ENCODE assay signal across 17 cellular contexts in the genomic region with DNA sequence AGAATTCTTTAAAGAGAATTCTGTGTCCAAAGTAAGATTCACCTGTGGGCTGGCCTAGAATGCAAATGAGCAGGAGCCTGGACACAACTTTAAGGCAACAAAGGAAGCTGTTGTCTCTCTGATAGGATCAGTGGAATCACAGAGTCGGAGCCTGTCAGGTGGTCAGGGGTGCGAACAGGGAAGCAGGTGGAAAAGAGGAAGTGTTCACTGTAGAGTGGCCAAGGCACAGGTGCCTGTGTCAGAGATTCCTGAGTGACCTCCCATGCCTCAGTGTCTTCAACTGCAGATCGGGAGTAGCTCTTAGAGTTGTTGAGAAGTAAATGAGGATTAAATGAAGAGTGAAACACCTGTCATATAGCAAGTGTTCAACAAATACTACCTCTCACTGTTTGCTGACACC. TPM values are rescaled to one million over a fixed set of nuclear protein-coding genes. Genes with fewer than 3 reads are reported as not detected.
DNase-seq lines count a peak whose midpoint lies in the region; ATAC-seq, FAIRE-seq and TF ChIP-seq lines count a peak whose summit lies in the region.
"Had no signal": no experiment of that assay in that cellular context is flagged by ENCODE, and none has a peak within 500 bp of the region (broad histone marks: within the 10 kb centered on the region; RNA-seq: fewer than 3 reads in every experiment).

No MANE protein-coding gene starts in this region.

- H3K27ac Mint-ChIP-seq in neural progenitor cell (peak overlapping the region; percentile 33), WTC11 (no peak overlapping the region)
- H3K27ac Mint-ChIP-seq: CD4-positive, alpha-beta T cell; GM23338 had no signal

- H2AFZ ChIP-seq in GM12878 (ENCODE audit: control insufficient read depth, low read depth, low read length) (no peak overlapping the region), neural progenitor cell (replicated peaks) (no peak overlapping the region)
- H2AFZ ChIP-seq: GM23338 had no signal

- H3K27me3 ChIP-seq in left ventricle myocardium inferior (ENCODE audit: low read depth) (no peaks in the 10 kb centered on the region), heart left ventricle (no peaks in the 10 kb centered on the region), GM12878 (replicated peaks in 1 of 2; ENCODE audit: control insufficient read depth in 2 of 2, insufficient read depth in 2 of 2, low read length in 1 of 2) (no peaks in the 10 kb centered on the region), neural progenitor cell (no peaks in the 10 kb centered on the region)
- H3K27me3 ChIP-seq: BLaER1 treated with 17β-estradiol and CSF1 and Interleukin-3, amounts not matched to agents 10 nM and 100 nM had no signal

- in situ Hi-C loops in GM12878 (cut with MboI), result no loop called here

- no peaks in the 10 kb centered on the region for H3F3A ChIP-seq in neural progenitor cell (ENCODE audit: low read depth)

- no peak for ATAC-seq in heart left ventricle
- ATAC-seq in GM12878, result peak; percentile 40
- ATAC-seq in WTC11, result no peak
- ATAC-seq: GM23338 had no signal

- SMC1A ChIA-PET in GM12878 (lab: Charles Lee; ENCODE audit: uncharacterized antibody, unreplicated experiment), result interaction anchor here (0.6 to 4.2 kb wide), 10 partner anchors 10 to 79 kb away, joined by 3 to 24 read pairs (median 6); no protein-coding TSS in a partner anchor

- no peak overlapping the region for H3K4me3 Mint-ChIP-seq in neural progenitor cell
- no peak overlapping the region for H3K4me3 Mint-ChIP-seq in WTC11
- H3K4me3 Mint-ChIP-seq: CD4-positive, alpha-beta T cell; GM23338 had no signal

- RAD21 ChIA-PET in GM12878 (lab: Charles Lee; ENCODE audit: unreplicated experiment), result interaction anchor here (1.2 to 2.1 kb wide), 5 partner anchors 9 to 93 kb away, joined by 3 to 9 read pairs (median 3); no protein-coding TSS in a partner anchor

- H4K20me1 ChIP-seq in GM12878 (ENCODE audit: control insufficient read depth, insufficient read depth) (no peaks in the 10 kb centered on the region), neural progenitor cell (ENCODE audit: low read depth) (no peaks in the 10 kb centered on the region)
- H4K20me1 ChIP-seq: BLaER1 treated with 17β-estradiol and CSF1 and Interleukin-3, amounts not matched to agents 10 nM and 100 nM had no signal

- H3K27me3 Mint-ChIP-seq in neural progenitor cell (ENCODE audit: insufficient read depth, low read depth) (peaks cover 11% of the 10 kb centered on the region), WTC11 (ENCODE audit: low read depth) (peaks cover 3% of the 10 kb centered on the region; the same call in 1 of the 2 replicates)

- H3K9me3 ChIP-seq in left ventricle myocardium inferior (replicated peaks) (no peaks in the 10 kb centered on the region), heart left ventricle (no peaks in the 10 kb centered on the region), GM12878 (replicated peaks; ENCODE audit: control insufficient read depth, insufficient read depth, low read length) (no peaks in the 10 kb centered on the region), neural progenitor cell (ENCODE audit: low read depth) (no peaks in the 10 kb centered on the region)

- H3K9ac ChIP-seq in GM12878 (ENCODE audit: control insufficient read depth, insufficient read depth, low read length) (no peak overlapping the region), neural progenitor cell (no peak overlapping the region)
- H3K9ac ChIP-seq: BLaER1 treated with 17β-estradiol and CSF1 and Interleukin-3, amounts not matched to agents 10 nM and 100 nM had no signal

- POLR2A ChIA-PET in GM12878 (lab: Charles Lee), result interaction anchor here (1.8 to 2.1 kb wide), 2 partner anchors 13 to 15 kb away, joined by 4 read pairs; no protein-coding TSS in a partner anchor
- POLR2A ChIA-PET in WTC11 (lab: Charles Lee), result no interaction called here

- TF ChIP-seq POLR2A in heart left ventricle (IDR thresholded peaks at IDR 0.05) (no peak), GM12878 (IDR thresholded peaks at IDR 0.05; ENCODE audit: low read depth, low read length) (no peak)

- H3K36me3 ChIP-seq in left ventricle myocardium inferior (peaks cover 4% of the 10 kb centered on the region), heart left ventricle (peaks cover 0 to 20% (median 0%) of the 10 kb centered on the region in 9 donors), GM12878 (ENCODE audit: control insufficient read depth in 2 of 2, insufficient read depth in 2 of 2, low read length in 1 of 2) (no peaks in the 10 kb centered on the region; a peak in 1 of 4 replicates), neural progenitor cell (no peaks in the 10 kb centered on the region)
- H3K36me3 ChIP-seq: BLaER1 treated with 17β-estradiol and CSF1 and Interleukin-3, amounts not matched to agents 10 nM and 100 nM had no signal

- H3K79me2 ChIP-seq in GM12878 (ENCODE audit: control insufficient read depth, insufficient read depth, low read length), result no peaks in the 10 kb centered on the region
- H3K79me2 ChIP-seq in neural progenitor cell (ENCODE audit: low read depth), result no peaks in the 10 kb centered on the region

- H3K27ac ChIP-seq in left ventricle myocardium inferior (replicated peaks), result peak overlapping the region; percentile 33
- peak overlapping the region in 2 of 12 donors; percentile 3 to 36 for H3K27ac ChIP-seq in heart left ventricle
- no peak overlapping the region; the same call in 1 of the 2 replicates for H3K27ac ChIP-seq in GM12878 (ENCODE audit: control insufficient read depth, insufficient read depth)
- no peak overlapping the region for H3K27ac ChIP-seq in neural progenitor cell
- H3K27ac ChIP-seq: BLaER1 treated with 17β-estradiol and CSF1 and Interleukin-3, amounts not matched to agents 10 nM and 100 nM; HL-60 had no signal

- TF ChIP-seq RAD21 in GM12878 (IDR thresholded peaks at IDR 0.05; ENCODE audit: insufficient read depth, low read depth, low read length), result no peak

- FAIRE-seq in GM12878 (lab: Jason Lieb, UNC), result no peak

- H3K9me3 Mint-ChIP-seq in neural progenitor cell (peaks cover 14% of the 10 kb centered on the region), WTC11 (no peaks in the 10 kb centered on the region)
- H3K9me3 Mint-ChIP-seq: CD4-positive, alpha-beta T cell; GM23338 had no signal

- peaks cover 38% of the 10 kb centered on the region for H3K4me1 Mint-ChIP-seq in neural progenitor cell
- no peaks in the 10 kb centered on the region for H3K4me1 Mint-ChIP-seq in WTC11
- H3K4me1 Mint-ChIP-seq: GM23338 had no signal

- TF ChIP-seq CTCF in left ventricle myocardium inferior (IDR thresholded peaks at IDR 0.05; ENCODE audit: borderline replicate concordance) (no peak), heart left ventricle (IDR thresholded peaks at IDR 0.05) (no peak), GM12878 (IDR thresholded peaks at IDR 0.05 in 2 of 3, conservative IDR thresholded peaks at IDR 0.05 in 1 of 3; ENCODE audit: control insufficient read depth in 2 of 3, extremely low read depth in 1 of 3, insufficient read depth in 1 of 3, low read depth in 3 of 3, low read length in 3 of 3) (no peak), neural progenitor cell (IDR thresholded peaks at IDR 0.05) (no peak), WTC11 (IDR thresholded peaks at IDR 0.05) (no peak)

- H3K4me2 ChIP-seq in GM12878 (ENCODE audit: control insufficient read depth, insufficient read depth) (no peak overlapping the region), neural progenitor cell (no peak overlapping the region)
- H3K4me2 ChIP-seq: GM23338 had no signal

- DNase-seq in left ventricle myocardium inferior (no peak), heart left ventricle (no peak), GM12878 (ENCODE audit: low read depth, low spot score) (no peak), neural progenitor cell (ENCODE audit: low spot score) (no peak), NAMALWA (ENCODE audit: low spot score) (no peak), WTC11 (ENCODE audit: low spot score) (no peak), kidney tubule cell (ENCODE audit: low spot score) (no peak)
- DNase-seq: ACHN; Calu3; CD4-positive, alpha-beta T cell; DMS 273 treated with DMSO at 0.1 percent for 48 hours; H7 had no signal

- H3K36me3 Mint-ChIP-seq in neural progenitor cell (peaks cover 2% of the 10 kb centered on the region), WTC11 (no peaks in the 10 kb centered on the region)

- no peak for TF ChIP-seq EP300 in GM12878 (IDR thresholded peaks at IDR 0.05; ENCODE audit: borderline replicate concordance in 1 of 2, control insufficient read depth in 1 of 2, low read depth in 2 of 2, low read length in 2 of 2)

- BruUV-seq in GM12878 (replicated peaks; lab: Mats Ljungman, UMichigan), result no TSS peak

- H3K4me1 ChIP-seq in left ventricle myocardium inferior (peaks cover 76% of the 10 kb centered on the region), heart left ventricle (peaks cover 7 to 61% (median 44%) of the 10 kb centered on the region in 12 donors), GM12878 (ENCODE audit: control insufficient read depth, insufficient read depth, low read length) (peaks cover 20% of the 10 kb centered on the region), neural progenitor cell (peaks cover 6% of the 10 kb centered on the region)

- 82 to 93% (median 86%) methylated on average over 3 of the region's 3 CpGs for WGBS in heart left ventricle, 4 donors
- 64% methylated on average over 3 of the region's 3 CpGs for WGBS in GM12878 (ENCODE audit: insufficient coverage, insufficient replicate concordance, low lambda C conversion rate, missing lambda C conversion rate)

- intact Hi-C loops in left ventricle myocardium inferior (cut with micrococcal nuclease) (no loop called here), heart left ventricle (cut with DNase I) (loop anchor here in 3 of 10 donors (5.0 to 10.0 kb wide), 3 partner anchors 46 to 54 kb away; a partner anchor contains a TSS), GM12878 (cut with micrococcal nuclease; ENCODE audit: unreplicated experiment) (loop anchor here (2.0 kb wide), 1 partner anchor 18 kb away; no protein-coding TSS in a partner anchor)

- CTCF ChIA-PET in GM12878 (lab: Yijun Ruan, JAX), result interaction anchor here (1.4 to 1.6 kb wide), 2 partner anchors 13 to 45 kb away, joined by 4 read pairs; no protein-coding TSS in a partner anchor
- CTCF ChIA-PET in WTC11 (lab: Charles Lee), result no interaction called here

- H3K4me3 ChIP-seq in left ventricle myocardium inferior (no peak overlapping the region), heart left ventricle (no peak overlapping the region), GM12878 (no peak overlapping the region), neural progenitor cell (no peak overlapping the region)
- H3K4me3 ChIP-seq: BLaER1 treated with 17β-estradiol and CSF1 and Interleukin-3, amounts not matched to agents 10 nM and 100 nM; GM23338 had no signal

RNA-seq across cellular contexts. Expression of a gene that starts 48.8 kb away (rescaled TPM):
- total RNA-seq in left ventricle myocardium inferior, result 8.1 TPM
- 10 to 100 TPM in 2 of 9 donors, 1 to 10 TPM in 7; 3.9 to 18.5 (median 6.1) TPM for total RNA-seq in heart left ventricle
- 1 to 10 TPM; 2.1 to 4.4 TPM for polyA plus RNA-seq in heart left ventricle
- not detected in 2 replicates for total RNA-seq in GM12878 (2013; cell fraction: nucleolus; rRNA removed)
- total RNA-seq in GM12878 (2014; rRNA removed), result 0.06 TPM in 1 of 2 replicates, not detected in the other
- 0.05 TPM in 1 of 2 replicates, not detected in the other for total RNA-seq in GM12878 (2014; rRNA removed; fragmentation: Illumina TruSeq; extraction: Trizol)
- 0.18 TPM in 1 of 2 replicates, not detected in the other for total RNA-seq in GM12878 (2021)
- polyA plus RNA-seq in GM12878 (2011; ENCODE audit: low read depth), result not detected
- not detected in 2 replicates for polyA plus RNA-seq in GM12878 (2011; rRNA removed)
- polyA plus RNA-seq in GM12878 (2011; cell fraction: cytosol; rRNA removed), result not detected in 2 replicates
- not detected in 2 replicates for polyA plus RNA-seq in GM12878 (2011; cell fraction: nucleus; rRNA removed)
- polyA plus RNA-seq in GM12878 (2012), result 0.04 and 0.08 TPM in 2 replicates
- polyA plus RNA-seq in GM12878 (2014; fragmentation: Illumina TruSeq; extraction: Trizol), result 0.01 and 0.10 TPM in 2 replicates
- polyA plus RNA-seq in GM12878 (2014; fragmentation: Nextera tagmentation; extraction: Ambion mirVana), result not detected
- polyA plus RNA-seq in GM12878 (2014; rRNA removed), result 0.03 TPM in 1 of 2 replicates, not detected in the other
- not detected for polyA plus RNA-seq in GM12878 (2016; fragmentation: Nextera tagmentation; extraction: Ambion mirVana)
- polyA minus RNA-seq in GM12878 (2011; rRNA and poly(A)+ RNA removed), result not detected in 2 replicates
- not detected in 2 replicates for polyA minus RNA-seq in GM12878 (2011; cell fraction: cytosol; rRNA and poly(A)+ RNA removed)
- polyA minus RNA-seq in GM12878 (2011; cell fraction: nucleus; rRNA and poly(A)+ RNA removed), result not detected in 2 replicates
- not detected in 2 replicates for total RNA-seq in neural progenitor cell (ENCODE audit: low replicate concordance)
- not detected in 3 replicates for total RNA-seq in WTC11 (2021)
- total RNA-seq: A172, Calu3, G401, GM23338, H7 had no signal
- polyA plus RNA-seq: GM23338 had no signal
